Comparison of ENCODE assay signal across 6 cellular contexts in genomic region chr7:32604047-32604446, GRCh38.
A peak's percentile ranks its signal among the peaks of the same experiment; 100 is the strongest.
DNase-seq lines count a peak whose midpoint lies in the region; FAIRE-seq and TF ChIP-seq lines count a peak whose summit lies in the region.
"Not testable (repeated sequence)": the region's sequence is repeated elsewhere in the genome, so short reads cannot be mapped to it uniquely, and the experiment has no call there.

No MANE protein-coding gene starts in this region.

- not testable (repeated sequence) for H3K4me1 ChIP-seq in HUES64 (ENCODE audit: insufficient read depth, low read length); H1 (replicated peaks in 1 of 4; ENCODE audit: control insufficient read depth in 3 of 4, insufficient read depth in 4 of 4, low read length in 3 of 4)

- H3K9ac ChIP-seq in HUES64 (ENCODE audit: low read depth, low read length); H1 (replicated peaks in 1 of 4; ENCODE audit: extremely low read depth in 1 of 4, low read depth in 3 of 4, low read length in 3 of 4): not testable (repeated sequence)

- not testable (repeated sequence) for FAIRE-seq in H1 (lab: Jason Lieb, UNC)

- H3K23ac ChIP-seq in H1 (ENCODE audit: insufficient read length): not testable (repeated sequence)

- H3K79me2 ChIP-seq in H1 (ENCODE audit: control insufficient read depth in 1 of 2, insufficient read depth in 2 of 2, low read length in 2 of 2): not testable (repeated sequence)

- DNase-seq in DMS53 (lab: John Stamatoyannopoulos, UW) (peak; percentile 51), H7 (peak; percentile 10), NCI-H748 (lab: John Stamatoyannopoulos, UW; ENCODE audit: unreplicated experiment) (peak; percentile 29), H1 (ENCODE audit: low read depth in 1 of 2, low spot score in 2 of 2) (peak in 1 of 2 experiments; percentile 83), iPS DF 19.7 (ENCODE audit: low read depth, low spot score) (peak; percentile 82)

- H2BK120ac ChIP-seq in H1 (replicated peaks; ENCODE audit: low read depth, low read length): not testable (repeated sequence)

- H3K18ac ChIP-seq in H1 (ENCODE audit: extremely low read depth, low read length): not testable (repeated sequence)

- not testable (repeated sequence) for H3K56ac ChIP-seq in H1 (replicated peaks; ENCODE audit: insufficient read length, low read depth, low read length)

- not testable (repeated sequence) for H3K27me3 ChIP-seq in H7 (ENCODE audit: control insufficient read depth, insufficient read depth, low read length); HUES64 (ENCODE audit: insufficient read depth, low read length); H1 (replicated peaks in 1 of 4; ENCODE audit: control insufficient read depth in 3 of 4, extremely low read depth in 1 of 4, insufficient read depth in 3 of 4, low read length in 3 of 4)

- H2BK15ac ChIP-seq in H1 (ENCODE audit: low read length): not testable (repeated sequence)

- H2AFZ ChIP-seq in H1 (ENCODE audit: low read length): not testable (repeated sequence)

- not testable (repeated sequence) for H2BK20ac ChIP-seq in H1 (ENCODE audit: low read length)

- H3K4me2 ChIP-seq in H1 (ENCODE audit: insufficient read depth in 1 of 2, low read depth in 2 of 2, low read length in 2 of 2): not testable (repeated sequence)

- H3K9me3 ChIP-seq in HUES64 (ENCODE audit: insufficient read depth, low read depth, low read length): peaks cover 13% of the 10 kb centered on the region
- H3K9me3 ChIP-seq in H1 (ENCODE audit: insufficient read depth in 2 of 2, low read depth in 1 of 2, low read length in 1 of 2): peaks cover 7 to 10% of the 10 kb centered on the region in 2 experiments

- not testable (repeated sequence) for H3K23me2 ChIP-seq in H1 (ENCODE audit: low read depth, low read length)

- peak; percentile 89 to 97; a peak in 2 of 3 replicates for TF ChIP-seq EP300 in H1 (IDR thresholded peaks at IDR 0.05; ENCODE audit: borderline replicate concordance in 1 of 2, low read depth in 2 of 2, low read length in 2 of 2)

- not testable (repeated sequence) for H3K14ac ChIP-seq in H1 (ENCODE audit: insufficient read length)

- not testable (repeated sequence) for H3K4me3 ChIP-seq in H7 (ENCODE audit: insufficient read depth, low read depth, low read length); HUES64 (ENCODE audit: low read length); H1 (ENCODE audit: extremely low read depth in 1 of 4, insufficient read depth in 2 of 4, low read depth in 3 of 4, low read length in 4 of 4)

- POLR2A ChIA-PET in H1 (lab: Charles Lee; ENCODE audit: partially characterized antibody): not testable (repeated sequence)

- H4K5ac ChIP-seq in H1 (ENCODE audit: insufficient read length, low read depth, low read length): not testable (repeated sequence)

- H3K27ac ChIP-seq in HUES64 (ENCODE audit: low read depth, low read length) (peak overlapping the region; percentile 76; the same call in 1 of the 2 replicates), H1 (ENCODE audit: low read depth, low read length) (peak overlapping the region; percentile 73; the same call in 1 of the 2 replicates)

- not testable (repeated sequence) for H4K91ac ChIP-seq in H1 (replicated peaks; ENCODE audit: insufficient read length, low read length)

- not testable (repeated sequence) for TF ChIP-seq POLR2A in H1 (IDR thresholded peaks at IDR 0.05; ENCODE audit: control extremely low read depth in 1 of 2, low read depth in 2 of 2, low read length in 2 of 2)

- not testable (repeated sequence) for H3K36me3 ChIP-seq in H7 (replicated peaks; ENCODE audit: control insufficient read depth, insufficient read depth, low read length); HUES64 (ENCODE audit: insufficient read depth, low read length); H1 (ENCODE audit: control insufficient read depth in 2 of 4, insufficient read depth in 4 of 4, low read length in 3 of 4)

- CTCF ChIA-PET in H1 (lab: Charles Lee; ENCODE audit: partially characterized antibody): not testable (repeated sequence)

- not testable (repeated sequence) for H4K8ac ChIP-seq in H1 (ENCODE audit: extremely low read depth, insufficient read depth, low read length)

- not testable (repeated sequence) for H3K4ac ChIP-seq in H1 (replicated peaks; ENCODE audit: insufficient read length, low read depth, low read length)

- H2BK12ac ChIP-seq in H1 (ENCODE audit: low read depth, low read length): not testable (repeated sequence)

- not testable (repeated sequence) for H3K79me1 ChIP-seq in H1 (ENCODE audit: low read depth, low read length)

- not testable (repeated sequence) for H2AK5ac ChIP-seq in H1 (ENCODE audit: low read depth, low read length)

- WGBS in HUES64: 73% methylated on average over 7 of the region's 7 CpGs
- WGBS in H1 (ENCODE audit: extremely low coverage in 1 of 2, insufficient coverage in 1 of 2, insufficient read length in 1 of 2, insufficient replicate concordance in 2 of 2, low coverage in 1 of 2, low lambda C conversion rate in 2 of 2, missing lambda C conversion rate in 1 of 2), 2 experiments: 12% methylated on average over 7 of the region's 7 CpGs; no CpG with 5 or more reads in 1 of the 2 experiments

- H2BK5ac ChIP-seq in H1 (ENCODE audit: low read depth, low read length): not testable (repeated sequence)

- peak in 1 of 2 experiments; percentile 33; a peak in 3 of 4 replicates for TF ChIP-seq RAD21 in H1 (IDR thresholded peaks at IDR 0.05 in 1 of 2, conservative IDR thresholded peaks at IDR 0.05 in 1 of 2; ENCODE audit: low read depth in 2 of 2, low read length in 2 of 2)

- not testable (repeated sequence) for H4K20me1 ChIP-seq in H1 (replicated peaks in 1 of 2; ENCODE audit: control insufficient read depth in 1 of 2, insufficient read depth in 2 of 2, low read length in 2 of 2)

- peak in 1 of 3 experiments; percentile 11; a peak in 1 of 4 replicates for TF ChIP-seq CTCF in H1 (IDR thresholded peaks at IDR 0.05; ENCODE audit: control extremely low read depth in 1 of 3, insufficient read depth in 1 of 3, low read depth in 1 of 3, low read length in 3 of 3)

TF ChIP-seq in H1, 55 proteins besides CTCF, POLR2A, EP300 and RAD21:
- TF ChIP-seq TAF1 (IDR thresholded peaks at IDR 0.05; ENCODE audit: low read depth, low read length) (0 out of 2 replicates have a peak, but pooled peaks have one; percentile 11), TEAD4 (IDR thresholded peaks at IDR 0.05; ENCODE audit: low read depth, low read length) (peak; percentile 94), RXRA (IDR thresholded peaks at IDR 0.05; ENCODE audit: insufficient read depth, low read depth, low read length) (peak; percentile 82; the same call in 1 of the 2 replicates), RBBP5 (IDR thresholded peaks at IDR 0.05; ENCODE audit: borderline replicate concordance, low read depth, low read length) (0 out of 2 replicates have a peak, but pooled peaks have one; percentile 63), POU5F1 (IDR thresholded peaks at IDR 0.05; ENCODE audit: low read depth, low read length) (0 out of 2 replicates have a peak, but pooled peaks have one; percentile 25), KDM1A (IDR thresholded peaks at IDR 0.05; ENCODE audit: borderline replicate concordance, low read length) (0 out of 2 replicates have a peak, but pooled peaks have one; percentile 16), YY1 (IDR thresholded peaks at IDR 0.05; ENCODE audit: low read depth, low read length) (peak; percentile 87), NANOG (IDR thresholded peaks at IDR 0.05; ENCODE audit: insufficient read depth, low read depth, low read length, poor library complexity, severe bottlenecking) (peak; percentile 56), HDAC2 (IDR thresholded peaks at IDR 0.05; ENCODE audit: borderline replicate concordance in 1 of 2, low read depth in 2 of 2, low read length in 2 of 2) (0 out of 4 replicates have a peak, but pooled peaks of 1 of the 2 experiments have one; percentile 53), BCL11A (IDR thresholded peaks at IDR 0.05; ENCODE audit: low read depth in 2 of 2, low read length in 2 of 2) (peak; percentile 77 to 96), ASH2L (IDR thresholded peaks at IDR 0.05; ENCODE audit: low read length) (peak; percentile 71), SP1 (IDR thresholded peaks at IDR 0.05; ENCODE audit: low read depth, low read length) (peak; percentile 95), TCF12 (IDR thresholded peaks at IDR 0.05; ENCODE audit: low read depth, low read length) (peak; percentile 86), CEBPB (IDR thresholded peaks at IDR 0.05; ENCODE audit: low read depth, low read length) (peak; percentile 68)
TF ChIP-seq in H1: peak in this region for 14; not testable (repeated sequence) for 41.
